Comparison of ENCODE assay signal across 8 cellular contexts in genomic region chr19:52748336-52748950, GRCh38.
DNase-seq lines count a peak whose midpoint lies in the region; ATAC-seq, FAIRE-seq and TF ChIP-seq lines count a peak whose summit lies in the region.

No MANE protein-coding gene starts in this region.

- no peak for FAIRE-seq in HTR-8/SVneo (lab: Jason Lieb, UNC)

- ATAC-seq in GM21528 (IDR thresholded peaks at IDR 0.05; ENCODE audit: low FRiP score, unreplicated experiment) (no peak), HG02970 (IDR thresholded peaks at IDR 0.05; ENCODE audit: low FRiP score, unreplicated experiment) (no peak)

- TF ChIP-seq CTCF in epithelial cell of esophagus (IDR thresholded peaks at IDR 0.05; ENCODE audit: insufficient read depth, low read depth, low read length, missing control alignments), result peak; percentile 34

- no peak overlapping the region for H3K4me3 ChIP-seq in epithelial cell of esophagus (ENCODE audit: low read length)

- peak; percentile 57 for DNase-seq in EL
- peak; percentile 5 to 8 for DNase-seq in NCI-H2081 (lab: John Stamatoyannopoulos, UW)
- peak; percentile 55 for DNase-seq in epithelial cell of esophagus (ENCODE audit: low read depth)
- peak; percentile 20 for DNase-seq in non-pigmented ciliary epithelial cell (ENCODE audit: low read depth)
- no peak for DNase-seq in HTR-8/SVneo (ENCODE audit: insufficient read length, low spot score)
- DNase-seq in activated CD4-positive, CD25-positive, alpha-beta regulatory T cell (lab: John Stamatoyannopoulos, UW), result no peak

Comparison
In these comparisons a context has a peak if more than half of its experiments do, and no peak if none do; other contexts are left out.
1. DNase-seq: peak in EL (single experiment), NCI-H2081 (2 of 2), epithelial cell of esophagus (single experiment) and non-pigmented ciliary epithelial cell (single experiment); none in HTR-8/SVneo (single experiment) and activated CD4-positive, CD25-positive, alpha-beta regulatory T cell (0 of 4).